Comparison of ENCODE assay signal across 23 cellular contexts in the genomic region with DNA sequence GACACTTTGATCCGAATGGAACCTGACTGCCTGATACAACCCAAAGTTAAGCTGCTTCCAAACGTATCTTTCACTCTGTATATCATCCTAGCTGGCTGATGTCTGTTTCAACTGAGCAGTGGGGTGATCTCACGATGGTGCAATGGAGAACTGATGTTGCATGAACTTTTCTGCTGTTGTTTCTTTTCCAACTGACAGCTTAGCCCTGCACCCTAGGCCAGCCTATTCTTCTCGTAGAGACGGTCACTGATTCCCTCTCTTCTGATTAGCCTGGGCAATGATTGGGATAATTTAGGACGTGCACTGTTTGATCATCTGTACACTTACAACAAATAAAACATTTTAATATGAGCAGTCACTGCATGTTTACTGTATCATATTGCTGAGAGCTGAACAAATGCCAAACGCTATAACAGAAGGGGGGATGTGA.
DNase-seq lines count a peak whose midpoint lies in the region; ATAC-seq and FAIRE-seq lines count a peak whose summit lies in the region.
"Had no signal": no experiment of that assay in that cellular context is flagged by ENCODE, and none has a peak within 500 bp of the region (broad histone marks: within the 10 kb centered on the region; RNA-seq: fewer than 3 reads in every experiment).

No MANE protein-coding gene starts in this region.

- peaks cover 11% of the 10 kb centered on the region for H3K4me1 Mint-ChIP-seq in activated CD4-positive, alpha-beta T cell treated with anti-CD3 and anti-CD28 coated beads, Interleukin-2, amount 10 ng/mL, durations not matched to agents 7 days and 5 days

- H3K27me3 Mint-ChIP-seq in activated CD4-positive, alpha-beta T cell treated with anti-CD3 and anti-CD28 coated beads, Interleukin-2, amount 10 ng/mL, durations not matched to agents 7 days and 5 days: no peaks in the 10 kb centered on the region
- H3K27me3 Mint-ChIP-seq: stimulated activated memory B cell treated with anti-CD40 and anti-IgM and Interleukin-4, amounts not matched to agents 10 μg/mL and 1 μg/mL and 100 μg/mL, for 72 hours had no signal

- peak; percentile 19 for DNase-seq in NCI-H748 (lab: John Stamatoyannopoulos, UW; ENCODE audit: unreplicated experiment)
- no peak for DNase-seq in NCI-H748 treated with DMSO at 0.1 percent for 48 hours (lab: John Stamatoyannopoulos, UW)
- peak; percentile 58 to 78 for DNase-seq in NOMO-1 (lab: John Stamatoyannopoulos, UW; ENCODE audit: unreplicated experiment in 2 of 2)
- peak; percentile 53 for DNase-seq in fibroblast of the conjunctiva (ENCODE audit: low read depth)
- DNase-seq in urothelium cell line (ENCODE audit: low spot score): no peak
- no peak for DNase-seq in activated CD4-positive, alpha-beta T cell treated with anti-CD3 and anti-CD28 coated beads, Interleukin-2, amount 10 ng/mL, durations not matched to agents 7 days and 5 days
- DNase-seq: activated gamma-delta T cell treated with Interleukin-2 at 50 U/mL for 16 hours, cortex of kidney, heart left ventricle, midbrain, NCI-H226, nucleus accumbens, PC-3, small intestine, SW 1271, upper lobe of right lung, WERI-Rb-1 had no signal

- no peak overlapping the region for H3K27ac Mint-ChIP-seq in activated CD4-positive, alpha-beta T cell treated with anti-CD3 and anti-CD28 coated beads, Interleukin-2, amount 10 ng/mL, durations not matched to agents 7 days and 5 days
- H3K27ac Mint-ChIP-seq: stimulated activated memory B cell treated with anti-CD40 and anti-IgM and Interleukin-4, amounts not matched to agents 10 μg/mL and 1 μg/mL and 100 μg/mL, for 72 hours had no signal

- CTCF ChIA-PET in activated CD4-positive, alpha-beta T cell treated with anti-CD3 and anti-CD28 coated beads, Interleukin-2, amount 10 ng/mL, durations not matched to agents 7 days and 5 days (lab: Charles Lee): no interaction called here

- peak; percentile 32 for FAIRE-seq in urothelium cell line (lab: Jason Lieb, UNC)
- FAIRE-seq: A549, astrocyte, keratinocyte, small intestine had no signal

- H3K36me3 Mint-ChIP-seq in activated CD4-positive, alpha-beta T cell treated with anti-CD3 and anti-CD28 coated beads, Interleukin-2, amount 10 ng/mL, durations not matched to agents 7 days and 5 days (ENCODE audit: low read depth): no peaks in the 10 kb centered on the region
- H3K36me3 Mint-ChIP-seq: stimulated activated memory B cell treated with anti-CD40 and anti-IgM and Interleukin-4, amounts not matched to agents 10 μg/mL and 1 μg/mL and 100 μg/mL, for 72 hours had no signal

- no peak overlapping the region for H3K4me3 Mint-ChIP-seq in activated CD4-positive, alpha-beta T cell treated with anti-CD3 and anti-CD28 coated beads, Interleukin-2, amount 10 ng/mL, durations not matched to agents 7 days and 5 days
- H3K4me3 Mint-ChIP-seq: stimulated activated memory B cell treated with anti-CD40 and anti-IgM and Interleukin-4, amounts not matched to agents 10 μg/mL and 1 μg/mL and 100 μg/mL, for 72 hours had no signal

- no peaks in the 10 kb centered on the region for H3K9me3 Mint-ChIP-seq in activated CD4-positive, alpha-beta T cell treated with anti-CD3 and anti-CD28 coated beads, Interleukin-2, amount 10 ng/mL, durations not matched to agents 7 days and 5 days
- H3K9me3 Mint-ChIP-seq: stimulated activated memory B cell treated with anti-CD40 and anti-IgM and Interleukin-4, amounts not matched to agents 10 μg/mL and 1 μg/mL and 100 μg/mL, for 72 hours had no signal

- ATAC-seq in GM19328 (IDR thresholded peaks at IDR 0.05; ENCODE audit: unreplicated experiment): no peak
- no peak for ATAC-seq in HG03460 (IDR thresholded peaks at IDR 0.05; ENCODE audit: unreplicated experiment)
- ATAC-seq: PC-3; stimulated activated memory B cell treated with anti-CD40 and anti-IgM and Interleukin-4, amounts not matched to agents 10 μg/mL and 1 μg/mL and 100 μg/mL, for 72 hours; upper lobe of right lung had no signal

- POLR2A ChIA-PET in activated CD4-positive, alpha-beta T cell treated with anti-CD3 and anti-CD28 coated beads, Interleukin-2, amount 10 ng/mL, durations not matched to agents 7 days and 5 days (lab: Charles Lee): no interaction called here

Comparison
In these comparisons a context has a peak if more than half of its experiments do, and no peak if none do; other contexts are left out.
1. DNase-seq: peak in NCI-H748 (single experiment), NOMO-1 (2 of 2) and fibroblast of the conjunctiva (single experiment); none in NCI-H748 treated with DMSO at 0.1 percent for 48 hours (single experiment), urothelium cell line (single experiment) and activated CD4-positive, alpha-beta T cell treated with anti-CD3 and anti-CD28 coated beads, Interleukin-2, amount 10 ng/mL, durations not matched to agents 7 days and 5 days (single experiment).